ENCODE assay signal across 9 cellular contexts in the genomic region with DNA sequence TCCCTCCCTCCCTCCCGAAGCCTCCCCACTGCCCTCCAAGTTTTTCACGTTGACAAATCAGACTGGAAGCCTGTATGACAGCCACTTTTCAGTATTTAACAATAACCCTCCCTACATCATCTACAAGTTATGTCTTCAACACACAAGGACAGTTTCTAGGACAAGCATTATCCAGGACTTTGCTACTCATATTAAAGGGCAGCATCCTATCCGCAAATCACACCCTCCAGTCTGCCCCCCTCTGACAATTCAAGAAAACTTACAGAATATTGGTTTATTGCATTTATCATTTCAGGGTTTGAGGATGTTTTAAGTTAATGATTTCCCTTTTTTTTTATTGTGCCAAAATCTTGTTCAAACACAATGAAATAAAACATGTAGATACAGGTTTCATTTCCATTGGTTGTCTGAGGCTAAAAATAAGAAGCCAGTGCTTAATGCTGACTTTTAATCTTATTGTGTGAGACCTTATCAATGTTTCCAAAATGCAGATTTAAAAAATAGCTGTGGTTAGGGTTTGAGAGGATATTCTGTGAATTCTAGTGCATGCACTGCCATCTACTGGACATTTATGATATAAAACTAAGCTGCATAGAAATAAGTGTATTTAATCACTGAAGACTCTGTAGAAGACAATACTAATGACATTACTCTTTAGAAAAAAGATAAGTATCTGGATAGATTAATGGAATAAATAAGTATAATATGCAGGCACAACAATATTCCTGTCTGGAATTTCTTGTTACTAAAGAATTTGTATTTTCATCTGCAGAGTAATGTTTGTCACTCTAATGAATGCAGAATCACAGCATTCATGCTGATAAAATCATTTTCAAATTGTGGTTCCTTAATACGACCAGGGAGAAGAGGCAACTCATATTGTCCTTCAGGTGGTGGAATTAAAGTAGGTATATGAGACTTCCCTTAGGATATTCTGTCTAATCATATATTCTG.
DNase-seq lines count a peak whose midpoint lies in the region; ATAC-seq, FAIRE-seq and TF ChIP-seq lines count a peak whose summit lies in the region.
"Had no signal": no experiment of that assay in that cellular context is flagged by ENCODE, and none has a peak within 500 bp of the region (broad histone marks: within the 10 kb centered on the region; RNA-seq: fewer than 3 reads in every experiment).

No MANE protein-coding gene starts in this region.

- CTCF ChIA-PET in T-cell (lab: Charles Lee), result interaction anchor here (0.5 to 2.6 kb wide), 23 partner anchors 11 to 452 kb away, joined by 3 to 34 read pairs (median 4); no protein-coding TSS in a partner anchor

- no peaks in the 10 kb centered on the region for H3K9me3 Mint-ChIP-seq in T-cell
- H3K9me3 Mint-ChIP-seq: naive thymus-derived CD8-positive, alpha-beta T cell had no signal

- peaks cover 3% of the 10 kb centered on the region; the same call in 1 of the 2 replicates for H3K27me3 ChIP-seq in BE2C
- no peaks in the 10 kb centered on the region for H3K27me3 ChIP-seq in MG63
- H3K27me3 ChIP-seq in pancreas, result no peaks in the 10 kb centered on the region

- peaks cover 22 to 25% of the 10 kb centered on the region in 2 donors for H3K27me3 Mint-ChIP-seq in T-cell

- no peaks in the 10 kb centered on the region for H3K36me3 Mint-ChIP-seq in T-cell
- H3K36me3 Mint-ChIP-seq: naive thymus-derived CD8-positive, alpha-beta T cell had no signal

- H3K9me3 ChIP-seq in BE2C, result no peaks in the 10 kb centered on the region
- no peaks in the 10 kb centered on the region for H3K9me3 ChIP-seq in MG63
- H3K9me3 ChIP-seq in pancreas, result no peaks in the 10 kb centered on the region

- no peak overlapping the region for H3K4me3 Mint-ChIP-seq in T-cell
- H3K4me3 Mint-ChIP-seq: naive thymus-derived CD8-positive, alpha-beta T cell had no signal

- TF ChIP-seq CTCF in BE2C (IDR thresholded peaks at IDR 0.05; ENCODE audit: low read depth, low read length) (peak; percentile 55), fibroblast of pulmonary artery (IDR thresholded peaks at IDR 0.05; ENCODE audit: low read length, missing control alignments) (peak; percentile 39), pancreas (IDR thresholded peaks at IDR 0.05) (peak; percentile 25 to 68 (median 46))

- DNase-seq in BE2C (no peak), MG63 (peak; percentile 14), T-cell (no peak), fibroblast of pulmonary artery (ENCODE audit: low read depth) (peak; percentile 82), pancreas (no peak), NCI-H226 (no peak)
- no peak for DNase-seq in stimulated activated CD4-positive, alpha-beta T cell treated with anti-CD3 and anti-CD28 coated beads, Interleukin-2, amount 100 ng/mL, for 24 hours

- H3K4me1 Mint-ChIP-seq in T-cell, result peaks cover 20 to 23% (median 20%) of the 10 kb centered on the region in 3 donors

- H3K4me1 ChIP-seq in BE2C (no peaks in the 10 kb centered on the region), pancreas (peaks cover 0 to 30% (median 21%) of the 10 kb centered on the region in 3 donors)

- H3K27ac Mint-ChIP-seq in T-cell, result no peak overlapping the region

- intact Hi-C loops in pancreas (cut with DNase I), result loop anchor here in 2 of 3 donors (5.0 to 10.0 kb wide), 2 partner anchors 324 to 327 kb away; no protein-coding TSS in a partner anchor

- FAIRE-seq in pancreas (lab: Jason Lieb, UNC), result peak; percentile 77

- H3K4me3 ChIP-seq in BE2C (ENCODE audit: low read depth, low read length) (no peak overlapping the region), MG63 (no peak overlapping the region), fibroblast of pulmonary artery (replicated peaks; ENCODE audit: low read depth, low read length) (no peak overlapping the region), pancreas (no peak overlapping the region)

- POLR2A ChIA-PET in T-cell (lab: Charles Lee), result no interaction called here

- 20 to 23% methylated on average over 4 of the region's 4 CpGs for WGBS in pancreas, 2 donors

- H3K36me3 ChIP-seq in BE2C (no peaks in the 10 kb centered on the region), MG63 (no peaks in the 10 kb centered on the region), pancreas (no peaks in the 10 kb centered on the region)

- no peak overlapping the region for H3K27ac ChIP-seq in pancreas

- ATAC-seq in GM18519 (IDR thresholded peaks at IDR 0.05; ENCODE audit: low FRiP score, unreplicated experiment), result peak; percentile 38
- ATAC-seq in T-cell (replicated peaks in 1 of 4), result peak in 3 of 4 experiments; percentile 20 to 50 (median 43)
- peak in 3 of 4 donors; percentile 59 to 64 (median 64) for ATAC-seq in pancreas

Comparison
In these comparisons a context has a peak if more than half of its experiments do, and no peak if none do; other contexts are left out.
1. DNase-seq: peak in MG63 (single experiment) and fibroblast of pulmonary artery (single experiment); none in BE2C (single experiment), T-cell (0 of 34), pancreas (0 of 6), stimulated activated CD4-positive, alpha-beta T cell treated with anti-CD3 and anti-CD28 coated beads, Interleukin-2, amount 100 ng/mL, for 24 hours (0 of 2) and NCI-H226 (single experiment).
2. Peak in every context shown above with its lines, with median percentiles within 50 percentile points of each other: CTCF ChIP-seq and ATAC-seq.